8 cellular contexts compared by ENCODE assay signal in genomic region chr6:108118791-108119211, GRCh38. TPM values are rescaled to one million over a fixed set of nuclear protein-coding genes. Genes with fewer than 3 reads are reported as not detected.
DNase-seq lines count a peak whose midpoint lies in the region; ATAC-seq and TF ChIP-seq lines count a peak whose summit lies in the region.

No MANE protein-coding gene starts in this region.

- H3K4me2 ChIP-seq in neural progenitor cell, result peak overlapping the region; percentile 74

- H4K20me1 ChIP-seq in neural progenitor cell (ENCODE audit: low read depth), result peaks cover 73% of the 10 kb centered on the region

- peaks cover 47% of the 10 kb centered on the region for H3F3A ChIP-seq in neural progenitor cell (ENCODE audit: low read depth)

- H2AFZ ChIP-seq in neural progenitor cell (replicated peaks), result no peak overlapping the region

- H3K9ac ChIP-seq in duodenal mucosa (ENCODE audit: low read depth in 1 of 2, low read length in 2 of 2) (no peak overlapping the region), neural progenitor cell (no peak overlapping the region)

- H3K4me1 Mint-ChIP-seq in CD4-positive, alpha-beta T cell (ENCODE audit: low read depth), result peaks cover 51% of the 10 kb centered on the region
- peaks cover 57% of the 10 kb centered on the region for H3K4me1 Mint-ChIP-seq in neural progenitor cell

- H3K9me3 ChIP-seq in CD4-positive, alpha-beta T cell (ENCODE audit: control insufficient read depth, low read length), result no peaks in the 10 kb centered on the region
- no peaks in the 10 kb centered on the region for H3K9me3 ChIP-seq in duodenal mucosa (ENCODE audit: control insufficient read depth in 1 of 2, low read length in 2 of 2)
- H3K9me3 ChIP-seq in neural progenitor cell (ENCODE audit: low read depth), result no peaks in the 10 kb centered on the region

- H3K36me3 ChIP-seq in duodenal mucosa (ENCODE audit: control insufficient read depth in 1 of 2, insufficient read depth in 2 of 2, low read length in 2 of 2) (no peaks in the 10 kb centered on the region), neural progenitor cell (no peaks in the 10 kb centered on the region)

- POLR2A ChIA-PET in CD4-positive, alpha-beta T cell (lab: Charles Lee), result interaction anchor here (1.0 kb wide), 1 partner anchor 11 kb away, joined by 5 read pairs; no protein-coding TSS in a partner anchor

- H3K9me3 Mint-ChIP-seq in CD4-positive, alpha-beta T cell, result no peaks in the 10 kb centered on the region
- H3K9me3 Mint-ChIP-seq in neural progenitor cell, result no peaks in the 10 kb centered on the region

- peaks cover 91% of the 10 kb centered on the region for H3K27me3 Mint-ChIP-seq in CD4-positive, alpha-beta T cell
- H3K27me3 Mint-ChIP-seq in neural progenitor cell (ENCODE audit: insufficient read depth, low read depth), result peaks cover 82% of the 10 kb centered on the region

- in situ Hi-C loops in KBM-7 (cut with MboI; ENCODE audit: low pct_unique_long_range_greater_than_20kb, low sequenced_read_pairs), result loop anchor here (25.0 kb wide), 1 partner anchor 368 kb away; no protein-coding TSS in a partner anchor

- CTCF ChIA-PET in CD4-positive, alpha-beta T cell (lab: Charles Lee), result no interaction called here

- intact Hi-C loops in CD4-positive, alpha-beta T cell (cut with DNase I, micrococcal nuclease), result no loop called here

- DNase-seq in CD4-positive, alpha-beta T cell, result no peak
- DNase-seq in M059J (ENCODE audit: low read depth) (peak; percentile 34), neural progenitor cell (ENCODE audit: low spot score) (peak; percentile 64), DMS153 (lab: John Stamatoyannopoulos, UW) (no peak), KBM-7 (no peak), NCI-H510A (lab: John Stamatoyannopoulos, UW) (no peak)

- no peak overlapping the region for H3K27ac ChIP-seq in CD4-positive, alpha-beta T cell (ENCODE audit: low read depth, low read length)
- H3K27ac ChIP-seq in duodenal mucosa (ENCODE audit: low read depth, low read length) (no peak overlapping the region), neural progenitor cell (no peak overlapping the region)

- peak overlapping the region; percentile 89 for H3K4me3 Mint-ChIP-seq in CD4-positive, alpha-beta T cell
- H3K4me3 Mint-ChIP-seq in neural progenitor cell, result peak overlapping the region; percentile 86

- H3K4me3 ChIP-seq in duodenal mucosa (ENCODE audit: low read depth in 1 of 2, low read length in 2 of 2) (peak overlapping the region; percentile 67 to 69), neural progenitor cell (peak overlapping the region; percentile 44)

- no peak for ATAC-seq in CD4-positive, alpha-beta T cell (ENCODE audit: poor library complexity)
- no peak for ATAC-seq in HG03378 (IDR thresholded peaks at IDR 0.05; ENCODE audit: unreplicated experiment)

- H3K36me3 Mint-ChIP-seq in CD4-positive, alpha-beta T cell (ENCODE audit: low read depth), result no peaks in the 10 kb centered on the region
- no peaks in the 10 kb centered on the region for H3K36me3 Mint-ChIP-seq in neural progenitor cell

- H3K4me1 ChIP-seq in duodenal mucosa (ENCODE audit: control insufficient read depth in 1 of 2, insufficient read depth in 2 of 2, low read length in 2 of 2) (peaks cover 34 to 45% of the 10 kb centered on the region in 2 donors), neural progenitor cell (peaks cover 54% of the 10 kb centered on the region)

- no peaks in the 10 kb centered on the region for H3K79me2 ChIP-seq in neural progenitor cell (ENCODE audit: low read depth)

- no peak for TF ChIP-seq CTCF in CD4-positive, alpha-beta T cell (IDR thresholded peaks at IDR 0.05)
- no peak for TF ChIP-seq CTCF in neural progenitor cell (IDR thresholded peaks at IDR 0.05)

- no peak overlapping the region for H3K27ac Mint-ChIP-seq in CD4-positive, alpha-beta T cell
- H3K27ac Mint-ChIP-seq in neural progenitor cell, result no peak overlapping the region

- H3K27me3 ChIP-seq in CD4-positive, alpha-beta T cell (ENCODE audit: control insufficient read depth, insufficient read depth, low read length), result peaks cover 95% of the 10 kb centered on the region
- H3K27me3 ChIP-seq in duodenal mucosa (ENCODE audit: control insufficient read depth in 1 of 2, insufficient read depth in 2 of 2, low read length in 2 of 2), result peaks cover 78 to 97% of the 10 kb centered on the region in 2 donors
- peaks cover 100% of the 10 kb centered on the region for H3K27me3 ChIP-seq in neural progenitor cell

RNA-seq across cellular contexts. Expression of gene OSTM1, which starts 44.3 kb away (rescaled TPM):
- 10 to 100 TPM; 16.3 to 20.9 TPM for total RNA-seq in CD4-positive, alpha-beta T cell
- total RNA-seq in M059J (2014; rRNA removed; shearing (Covaris generic)), result 64.2 and 78.8 TPM in 2 replicates
- 18.0 and 42.8 TPM in 2 replicates for total RNA-seq in neural progenitor cell (ENCODE audit: low replicate concordance)

RNA-seq across cellular contexts. Expression of gene NR2E1, which starts 47.0 kb away (rescaled TPM):
- not detected for total RNA-seq in CD4-positive, alpha-beta T cell
- 0.37 and 1.2 TPM in 2 replicates for total RNA-seq in M059J (2014; rRNA removed; shearing (Covaris generic))
- total RNA-seq in neural progenitor cell (ENCODE audit: low replicate concordance), result 0.25 and 1.0 TPM in 2 replicates

Comparison
In these comparisons a context has a peak if more than half of its experiments do, and no peak if none do; other contexts are left out.
1. DNase-seq: peak in M059J (single experiment) and neural progenitor cell (single experiment); none in CD4-positive, alpha-beta T cell (0 of 10), DMS153 (single experiment), KBM-7 (single experiment) and NCI-H510A (single experiment).